In the genomic region with DNA sequence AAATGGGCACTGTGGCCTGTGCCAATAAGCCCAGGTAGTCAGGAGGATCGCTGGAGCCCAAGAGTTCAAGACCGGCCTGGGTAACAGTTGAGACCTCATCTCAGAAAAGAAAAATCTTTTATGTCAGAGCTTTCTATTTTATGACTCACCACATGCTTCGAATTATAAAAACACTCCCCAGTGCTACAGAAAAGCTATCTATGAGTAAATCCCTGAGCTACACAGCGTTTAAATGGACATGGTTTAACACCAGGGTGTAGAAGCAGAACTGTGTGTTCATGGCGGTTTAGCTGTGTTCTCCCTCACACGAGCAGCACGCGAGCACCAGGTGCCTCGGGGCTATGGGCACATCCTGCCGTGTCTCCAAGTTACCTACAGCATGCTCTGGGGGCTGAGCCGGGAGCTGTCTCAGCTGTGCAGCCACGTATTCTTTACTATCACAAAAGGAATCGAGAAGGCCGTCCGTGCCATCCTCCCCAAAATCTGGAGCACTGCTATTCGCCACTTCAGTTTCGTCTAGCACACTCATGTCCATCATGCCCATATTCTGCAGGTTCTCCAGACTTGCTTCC, we compare ENCODE assay signal across 29 cellular contexts. TPM values are rescaled to one million over a fixed set of nuclear protein-coding genes. Genes with fewer than 3 reads are reported as not detected.
A peak's percentile ranks its signal among the peaks of the same experiment; 100 is the strongest.
DNase-seq lines count a peak whose midpoint lies in the region; ATAC-seq, FAIRE-seq and TF ChIP-seq lines count a peak whose summit lies in the region.
"Had no signal": no experiment of that assay in that cellular context is flagged by ENCODE, and none has a peak within 500 bp of the region (broad histone marks: within the 10 kb centered on the region; RNA-seq: fewer than 3 reads in every experiment).

No MANE protein-coding gene starts in this region.

- no peak overlapping the region for H3T11ph ChIP-seq in H9 (ENCODE audit: low read length)

- H3K4me2 ChIP-seq in H9 (ENCODE audit: insufficient read depth, insufficient read length, low read length) = no peak overlapping the region

- no peak overlapping the region for H3K27ac ChIP-seq in H9 (ENCODE audit: insufficient read length, low read depth, low read length)
- H3K27ac ChIP-seq: 22Rv1, esophagus muscularis mucosa, HL-60, lower lobe of right lung, tibial nerve had no signal

- POLR2A ChIA-PET in activated CD4-positive, alpha-beta T cell treated with anti-CD3 and anti-CD28 coated beads for 36 hours (lab: Charles Lee) = interaction anchor here (0.6 to 1.1 kb wide), 2 partner anchors 11 to 885 kb away, joined by 3 read pairs; no protein-coding TSS in a partner anchor

- no peak overlapping the region for H2BK12ac ChIP-seq in H9 (ENCODE audit: insufficient read length, low read depth, low read length)

- no peak overlapping the region for H2AK5ac ChIP-seq in H9 (ENCODE audit: insufficient read length, low read length)

- H3K27ac Mint-ChIP-seq in activated CD4-positive, alpha-beta T cell treated with anti-CD3 and anti-CD28 coated beads for 36 hours = peak overlapping the region; percentile 63
- 0 out of 7 replicates have a peak overlapping the region, but pooled peaks of 2 of the 3 experiments have one; percentile 23 to 34 for H3K27ac Mint-ChIP-seq in H9
- H3K27ac Mint-ChIP-seq in osteocyte (ENCODE audit: unreplicated experiment) = peak overlapping the region; percentile 63
- H3K27ac Mint-ChIP-seq: activated CD4-positive, alpha-beta T cell treated with anti-CD3 and anti-CD28 coated beads, Interleukin-2, amount 10 ng/mL, durations not matched to agents 7 days and 5 days; CD4-positive, alpha-beta T cell; natural killer cell had no signal

- no peak for ATAC-seq in activated CD4-positive, alpha-beta T cell treated with anti-CD3 and anti-CD28 coated beads for 36 hours
- no peak for ATAC-seq in HG03108 (IDR thresholded peaks at IDR 0.05; ENCODE audit: unreplicated experiment)
- ATAC-seq: lower lobe of right lung, natural killer cell had no signal

- H3K27me3 ChIP-seq in H9 (ENCODE audit: insufficient read depth, low read length) (no peaks in the 10 kb centered on the region), bronchial epithelial cell (ENCODE audit: control insufficient read depth, insufficient read depth, low read length) (no peaks in the 10 kb centered on the region)
- H3K27me3 ChIP-seq: esophagus muscularis mucosa, tibial nerve had no signal

- no peak overlapping the region for H3K56ac ChIP-seq in H9 (ENCODE audit: insufficient read length, low read depth, low read length)

- H4K5ac ChIP-seq in H9 (ENCODE audit: insufficient read length, low read depth, low read length) = no peak overlapping the region

- no peak overlapping the region for H3K4me3 Mint-ChIP-seq in activated CD4-positive, alpha-beta T cell treated with anti-CD3 and anti-CD28 coated beads for 36 hours
- no peak overlapping the region for H3K4me3 Mint-ChIP-seq in H9
- H3K4me3 Mint-ChIP-seq in osteocyte (ENCODE audit: unreplicated experiment) = no peak overlapping the region
- H3K4me3 Mint-ChIP-seq: activated CD4-positive, alpha-beta T cell treated with anti-CD3 and anti-CD28 coated beads, Interleukin-2, amount 10 ng/mL, durations not matched to agents 7 days and 5 days; CD4-positive, alpha-beta T cell; natural killer cell had no signal

- no peaks in the 10 kb centered on the region for H4K20me1 ChIP-seq in H9 (ENCODE audit: control insufficient read depth, insufficient read depth, insufficient read length)

- peaks cover 81% of the 10 kb centered on the region for H3K36me3 Mint-ChIP-seq in activated CD4-positive, alpha-beta T cell treated with anti-CD3 and anti-CD28 coated beads for 36 hours (ENCODE audit: low read depth)
- peaks cover 56 to 90% (median 81%) of the 10 kb centered on the region in 3 experiments; a peak in 6 of 7 replicates for H3K36me3 Mint-ChIP-seq in H9 (ENCODE audit: insufficient read depth in 1 of 3, low read depth in 3 of 3)
- H3K36me3 Mint-ChIP-seq in osteocyte (ENCODE audit: unreplicated experiment) = peaks cover 46% of the 10 kb centered on the region

- no peak overlapping the region for H3K18ac ChIP-seq in H9 (ENCODE audit: insufficient read length, low read depth, low read length)

- no peak overlapping the region for H2BK5ac ChIP-seq in H9 (ENCODE audit: insufficient read length, low read length)

- H3K9me3 ChIP-seq in H9 (ENCODE audit: control insufficient read depth, low read depth, low read length) = no peaks in the 10 kb centered on the region
- H3K9me3 ChIP-seq: esophagus muscularis mucosa, lower lobe of right lung, tibial nerve had no signal

- peak; percentile 90 for FAIRE-seq in bronchial epithelial cell (lab: Jason Lieb, UNC)
- FAIRE-seq: D721Med, frontal cortex, GM18507 had no signal

- no peak for TF ChIP-seq CTCF in H9 (conservative IDR thresholded peaks at IDR 0.05)
- no peak for TF ChIP-seq CTCF in bronchial epithelial cell (IDR thresholded peaks at IDR 0.05; ENCODE audit: insufficient read depth, low read length, severe bottlenecking)
- TF ChIP-seq CTCF in osteocyte (IDR thresholded peaks at IDR 0.05) = no peak

- intact Hi-C loops in activated CD4-positive, alpha-beta T cell treated with anti-CD3 and anti-CD28 coated beads for 36 hours (cut with DNase I, micrococcal nuclease) = no loop called here

- no peak overlapping the region for H2BK120ac ChIP-seq in H9 (ENCODE audit: low read depth, low read length, poor library complexity, severe bottlenecking)

- DNase-seq in activated CD4-positive, alpha-beta T cell treated with anti-CD3 and anti-CD28 coated beads for 36 hours = no peak
- no peak for DNase-seq in activated CD4-positive, alpha-beta T cell treated with anti-CD3 and anti-CD28 coated beads for 4 hours
- DNase-seq in H9 (no peak), bronchial epithelial cell (ENCODE audit: low read depth) (no peak), osteocyte (ENCODE audit: extremely low spot score, unreplicated experiment) (no peak), mucosa of gallbladder (ENCODE audit: low spot score) (no peak), DMS79 treated with DMSO at 0.1 percent for 48 hours (lab: John Stamatoyannopoulos, UW) (no peak)
- DNase-seq: activated CD4-positive, alpha-beta T cell treated with anti-CD3 and anti-CD28 coated beads, Interleukin-2, amount 10 ng/mL, durations not matched to agents 7 days and 5 days; activated naive CD4-positive, alpha-beta T cell; CD4-positive, alpha-beta T cell; GOT3; KG1; lower lobe of right lung; natural killer cell; NCI-H1092 treated with DMSO at 0.1 percent for 48 hours; NCI-H187 treated with DMSO at 0.1 percent for 48 hours; NCI-H2171; stimulated activated CD4-positive, alpha-beta T cell treated with anti-CD3 and anti-CD28 coated beads, Interleukin-15, amount 100 ng/mL, for 24 hours; stimulated activated CD4-positive, alpha-beta T cell treated with anti-CD3 and anti-CD28 coated beads, Interleukin-4, amount 100 ng/mL, for 4 hours; SW 1271 had no signal

- H3K14ac ChIP-seq in H9 (ENCODE audit: insufficient read depth, low read length) = no peak overlapping the region

- peaks cover 7% of the 10 kb centered on the region for H3K79me1 ChIP-seq in H9 (ENCODE audit: insufficient read depth, low read depth, low read length, poor library complexity, severe bottlenecking)

- no peak overlapping the region for H3K4ac ChIP-seq in H9 (ENCODE audit: low read depth, low read length)

- H2BK15ac ChIP-seq in H9 (ENCODE audit: low read depth, low read length) = no peak overlapping the region

- CTCF ChIA-PET in activated CD4-positive, alpha-beta T cell treated with anti-CD3 and anti-CD28 coated beads for 36 hours (lab: Charles Lee) = interaction anchor here (0.5 to 0.9 kb wide), 2 partner anchors 27 to 105 kb away, joined by 3 read pairs; no protein-coding TSS in a partner anchor

- no peak overlapping the region for H3K23ac ChIP-seq in H9 (ENCODE audit: insufficient read length, low read depth, low read length)

- peaks cover 11% of the 10 kb centered on the region; the same call in 1 of the 2 replicates for H3K79me2 ChIP-seq in H9 (ENCODE audit: insufficient read depth, low read length)

- H3K36me3 ChIP-seq in bronchial epithelial cell (ENCODE audit: control insufficient read depth, insufficient read depth, low read length) = peaks cover 22% of the 10 kb centered on the region

- H2AFZ ChIP-seq in H9 (ENCODE audit: low read length) = no peak overlapping the region

- H3K27me3 Mint-ChIP-seq in activated CD4-positive, alpha-beta T cell treated with anti-CD3 and anti-CD28 coated beads for 36 hours = no peaks in the 10 kb centered on the region
- H3K27me3 Mint-ChIP-seq in H9 (ENCODE audit: low read depth) (no peaks in the 10 kb centered on the region), osteocyte (ENCODE audit: unreplicated experiment) (no peaks in the 10 kb centered on the region)
- H3K27me3 Mint-ChIP-seq: activated CD4-positive, alpha-beta T cell treated with anti-CD3 and anti-CD28 coated beads, Interleukin-2, amount 10 ng/mL, durations not matched to agents 7 days and 5 days; CD4-positive, alpha-beta T cell had no signal

- WGBS in H9 (ENCODE audit: extremely low coverage, insufficient read length, low lambda C conversion rate) = no CpG with 5 or more reads among the region's 17 CpGs

- H3K23me2 ChIP-seq in H9 (ENCODE audit: insufficient read length, low read depth, low read length, poor library complexity, severe bottlenecking) = no peaks in the 10 kb centered on the region

- H3K4me3 ChIP-seq in bronchial epithelial cell (ENCODE audit: low read depth, low read length) = no peak overlapping the region
- H3K4me3 ChIP-seq: esophagus muscularis mucosa, lower lobe of right lung, tibial nerve had no signal

- no peak overlapping the region for H4K91ac ChIP-seq in H9 (ENCODE audit: insufficient read length, low read depth, low read length)

- no peak overlapping the region for H2BK20ac ChIP-seq in H9 (ENCODE audit: low read depth, low read length, poor library complexity, severe bottlenecking)

- no peaks in the 10 kb centered on the region for H3K4me1 ChIP-seq in H9 (ENCODE audit: insufficient read depth, low read length)

- no peaks in the 10 kb centered on the region for H3K9me3 Mint-ChIP-seq in activated CD4-positive, alpha-beta T cell treated with anti-CD3 and anti-CD28 coated beads for 36 hours (ENCODE audit: low read depth)
- no peaks in the 10 kb centered on the region for H3K9me3 Mint-ChIP-seq in H9
- no peaks in the 10 kb centered on the region for H3K9me3 Mint-ChIP-seq in osteocyte (ENCODE audit: unreplicated experiment)
- H3K9me3 Mint-ChIP-seq: activated CD4-positive, alpha-beta T cell treated with anti-CD3 and anti-CD28 coated beads, Interleukin-2, amount 10 ng/mL, durations not matched to agents 7 days and 5 days; CD4-positive, alpha-beta T cell; natural killer cell had no signal

- H3K9ac ChIP-seq in H9 (ENCODE audit: extremely low read depth, insufficient read length, low read length) = no peak overlapping the region

- H3K4me1 Mint-ChIP-seq in activated CD4-positive, alpha-beta T cell treated with anti-CD3 and anti-CD28 coated beads for 36 hours = peaks cover 33% of the 10 kb centered on the region
- H3K4me1 Mint-ChIP-seq in H9 (peaks cover 0 to under 1% of the 10 kb centered on the region in 2 experiments; a peak in 2 of 4 replicates), osteocyte (ENCODE audit: unreplicated experiment) (peaks cover 21% of the 10 kb centered on the region)

- H4K8ac ChIP-seq in H9 (replicated peaks; ENCODE audit: insufficient read length, low read depth, low read length) = no peak overlapping the region

RNA-seq across cellular contexts. Expression of a gene that starts 6.7 kb away (rescaled TPM):
- 10 to 100 TPM; 65.0 to 78.6 TPM for total RNA-seq in activated CD4-positive, alpha-beta T cell treated with anti-CD3 and anti-CD28 coated beads for 36 hours
- total RNA-seq in H9 (2021) = 70.3 and 76.1 TPM in 2 replicates
- 24.0 and 37.4 TPM in 2 replicates for total RNA-seq in bronchial epithelial cell
- 79.9 and 91.9 TPM in 2 replicates for total RNA-seq in osteocyte
- total RNA-seq in mucosa of gallbladder = 127 TPM

RNA-seq across cellular contexts. Expression of a gene that starts 7.0 kb away (rescaled TPM):
- total RNA-seq in activated CD4-positive, alpha-beta T cell treated with anti-CD3 and anti-CD28 coated beads for 36 hours = 100 to 1,000 TPM; 100 to 118 TPM
- total RNA-seq in H9 (2021) (107 and 110 TPM in 2 replicates), bronchial epithelial cell (44.0 and 80.6 TPM in 2 replicates), osteocyte (88.2 and 97.1 TPM in 2 replicates), mucosa of gallbladder (92.9 TPM)

RNA-seq across cellular contexts. Expression of a gene that starts 48.1 kb away (rescaled TPM):
- under 1 TPM; 0.23 to 0.27 TPM for total RNA-seq in activated CD4-positive, alpha-beta T cell treated with anti-CD3 and anti-CD28 coated beads for 36 hours
- 0.17 and 0.18 TPM in 2 replicates for total RNA-seq in H9 (2021)
- total RNA-seq in bronchial epithelial cell = 4.2 and 10.1 TPM in 2 replicates
- 13.5 and 16.4 TPM in 2 replicates for total RNA-seq in osteocyte
- 0.20 TPM for total RNA-seq in mucosa of gallbladder
- total RNA-seq: NCI-H460 had no signal
